10 cellular contexts compared by ENCODE assay signal in the genomic region with DNA sequence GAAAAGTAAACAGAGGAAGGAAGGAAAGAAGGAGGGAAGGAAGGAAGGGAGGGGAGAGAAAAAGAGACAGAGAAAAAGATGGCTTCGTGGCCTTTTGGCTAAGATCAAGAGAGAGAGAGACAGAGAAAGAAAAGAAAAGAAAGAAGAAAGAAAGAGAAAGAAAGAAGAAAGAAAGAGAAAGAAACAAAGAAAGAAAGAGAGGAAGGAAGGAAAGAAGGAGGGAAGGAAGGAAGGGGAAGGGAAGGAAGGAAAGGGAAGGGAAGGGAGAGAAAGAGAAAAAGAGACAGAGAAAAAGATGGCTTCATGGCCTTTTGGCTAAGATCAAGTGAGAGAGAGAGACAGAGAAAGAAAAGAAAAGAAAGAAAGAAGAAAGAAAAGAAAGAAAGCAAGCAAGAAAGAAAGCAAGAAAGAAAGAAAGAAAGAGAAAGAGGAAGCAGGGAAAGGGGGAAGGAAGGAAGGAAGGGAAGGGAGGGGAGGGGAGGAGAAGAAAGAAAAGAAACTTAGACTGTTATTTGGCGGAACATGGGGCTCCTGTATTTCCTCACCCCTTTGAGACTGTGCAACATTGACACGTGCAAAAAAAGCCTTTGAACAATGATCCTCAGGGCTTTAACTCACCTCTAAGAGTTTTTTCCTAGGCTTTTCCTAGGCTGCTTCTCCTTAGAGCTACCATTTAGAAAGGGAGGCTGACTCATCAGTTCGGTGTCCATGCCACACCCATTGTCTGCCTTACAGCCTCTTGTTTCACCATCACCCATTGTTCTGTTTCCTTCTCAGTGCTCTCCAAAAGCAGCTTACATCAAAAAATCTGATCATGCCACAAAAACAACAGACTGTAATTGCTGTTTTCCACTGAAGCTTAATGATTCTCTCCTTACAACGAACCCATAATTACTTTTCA.
A peak's percentile ranks its signal among the peaks of the same experiment; 100 is the strongest.
DNase-seq lines count a peak whose midpoint lies in the region; ATAC-seq lines count a peak whose summit lies in the region.
"Had no signal": no experiment of that assay in that cellular context is flagged by ENCODE, and none has a peak within 500 bp of the region (broad histone marks: within the 10 kb centered on the region; RNA-seq: fewer than 3 reads in every experiment).

No MANE protein-coding gene starts in this region.

- intact Hi-C loops in left ventricle myocardium superior (cut with micrococcal nuclease): no loop called here

- DNase-seq in AG20443 (ENCODE audit: low spot score) (peak; percentile 86), HT1080 (ENCODE audit: low read depth) (peak; percentile 87), SKM-1 (lab: John Stamatoyannopoulos, UW; ENCODE audit: unreplicated experiment) (peak; percentile 46), iPS-NIHi11 (ENCODE audit: low spot score) (peak; percentile 55), left ventricle myocardium superior (no peak), NCI-H2081 (lab: John Stamatoyannopoulos, UW) (no peak), NCI-H345 treated with DMSO at 0.1 percent for 48 hours (lab: John Stamatoyannopoulos, UW; ENCODE audit: unreplicated experiment) (no peak)
- DNase-seq: COR-L47 had no signal

- ATAC-seq in left ventricle myocardium superior: no peak
- no peak for ATAC-seq in HG03571 (IDR thresholded peaks at IDR 0.05; ENCODE audit: unreplicated experiment)
- ATAC-seq: left lobe of liver had no signal

Comparison
In these comparisons a context has a peak if more than half of its experiments do, and no peak if none do; other contexts are left out.
1. DNase-seq: peak in AG20443 (single experiment), HT1080 (single experiment), SKM-1 (single experiment) and iPS-NIHi11 (single experiment); none in left ventricle myocardium superior (single experiment), NCI-H2081 (0 of 2) and NCI-H345 treated with DMSO at 0.1 percent for 48 hours (single experiment).